17 cellular contexts compared by ENCODE assay signal in genomic region chr14:105042813-105043212, GRCh38.
"Had no signal": no experiment of that assay in that cellular context is flagged by ENCODE, and none has a peak within 500 bp of the region (broad histone marks: within the 10 kb centered on the region; RNA-seq: fewer than 3 reads in every experiment).

No MANE protein-coding gene starts in this region.

- H3K27ac ChIP-seq: ascending aorta, coronary artery, esophagus muscularis mucosa, neural progenitor cell, ovary, psoas muscle, stomach had no signal

- H3K27me3 ChIP-seq: ascending aorta, ovary had no signal

- H3K4me1 ChIP-seq: ascending aorta, psoas muscle had no signal

- H3K4me2 ChIP-seq: neural progenitor cell had no signal

- H3K4me3 ChIP-seq: ascending aorta, coronary artery, esophagus muscularis mucosa, neural progenitor cell, ovary, psoas muscle, stomach had no signal

- DNase-seq: activated CD4-positive, alpha-beta T cell treated with anti-CD3 and anti-CD28 coated beads, Interleukin-2, amount 50 U/mL, for 1 hour; activated CD8-positive, alpha-beta memory T cell treated with anti-CD3 and anti-CD28 coated beads, Interleukin-2, amount 50 U/mL, for 48 hours; activated effector memory CD4-positive, alpha-beta T cell treated with anti-CD3 and anti-CD28 coated beads, Interleukin-2, amount 50 U/mL, for 16 hours; activated T-cell treated with anti-CD3 and anti-CD28 coated beads, Interleukin-2, amount 50 U/mL, for 48 hours; effector CD4-positive, alpha-beta T cell; mesendoderm; naive thymus-derived CD4-positive, alpha-beta T cell; ovary; stomach; trophoblast cell had no signal

- H3K9me3 ChIP-seq: ascending aorta, esophagus muscularis mucosa, ovary, psoas muscle, stomach had no signal

- ATAC-seq: activated CD4-positive, CD25-positive, alpha-beta regulatory T cell treated with anti-CD3 and anti-CD28 coated beads, Interleukin-2, amount 50 U/mL, for 24 hours; naive thymus-derived CD4-positive, alpha-beta T cell; psoas muscle; right cardiac atrium had no signal

- H3K9ac ChIP-seq: neural progenitor cell had no signal

- H3K36me3 ChIP-seq: ascending aorta, esophagus muscularis mucosa, neural progenitor cell, ovary, stomach had no signal

- H2AFZ ChIP-seq: neural progenitor cell had no signal
